Comparison of ENCODE assay signal across 2 cellular contexts in the genomic region with DNA sequence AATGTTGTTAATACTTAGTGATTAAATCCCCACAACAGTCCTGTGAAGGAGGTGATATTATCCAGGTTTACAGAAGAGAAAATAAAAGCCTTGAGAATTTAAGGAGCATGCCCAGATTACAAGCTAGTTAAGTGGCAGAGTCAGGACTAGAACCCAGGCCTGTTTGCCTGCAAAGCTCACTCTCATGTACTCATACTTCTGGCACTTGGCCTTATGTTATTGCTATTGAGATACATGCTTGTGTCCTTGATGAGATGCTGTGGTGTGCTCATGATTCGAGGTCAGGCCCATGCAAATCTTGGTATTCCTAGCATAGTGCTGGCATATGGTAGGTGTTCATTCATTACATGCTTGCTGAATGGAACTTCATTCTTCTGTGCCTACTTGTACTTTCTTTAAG.
TF ChIP-seq lines count a peak whose summit lies in the region.

No MANE protein-coding gene starts in this region.

TF ChIP-seq in HepG2, 621 proteins besides CTCF, POLR2A, EP300 and RAD21 (continues in another document):
- no peak for TF ChIP-seq ZNF574 (CRISPR knock-in tag; IDR thresholded peaks at IDR 0.05)
- no peak for TF ChIP-seq RFXAP (CRISPR knock-in tag; IDR thresholded peaks at IDR 0.05; ENCODE audit: borderline replicate concordance)
- TF ChIP-seq, protein P1, sequence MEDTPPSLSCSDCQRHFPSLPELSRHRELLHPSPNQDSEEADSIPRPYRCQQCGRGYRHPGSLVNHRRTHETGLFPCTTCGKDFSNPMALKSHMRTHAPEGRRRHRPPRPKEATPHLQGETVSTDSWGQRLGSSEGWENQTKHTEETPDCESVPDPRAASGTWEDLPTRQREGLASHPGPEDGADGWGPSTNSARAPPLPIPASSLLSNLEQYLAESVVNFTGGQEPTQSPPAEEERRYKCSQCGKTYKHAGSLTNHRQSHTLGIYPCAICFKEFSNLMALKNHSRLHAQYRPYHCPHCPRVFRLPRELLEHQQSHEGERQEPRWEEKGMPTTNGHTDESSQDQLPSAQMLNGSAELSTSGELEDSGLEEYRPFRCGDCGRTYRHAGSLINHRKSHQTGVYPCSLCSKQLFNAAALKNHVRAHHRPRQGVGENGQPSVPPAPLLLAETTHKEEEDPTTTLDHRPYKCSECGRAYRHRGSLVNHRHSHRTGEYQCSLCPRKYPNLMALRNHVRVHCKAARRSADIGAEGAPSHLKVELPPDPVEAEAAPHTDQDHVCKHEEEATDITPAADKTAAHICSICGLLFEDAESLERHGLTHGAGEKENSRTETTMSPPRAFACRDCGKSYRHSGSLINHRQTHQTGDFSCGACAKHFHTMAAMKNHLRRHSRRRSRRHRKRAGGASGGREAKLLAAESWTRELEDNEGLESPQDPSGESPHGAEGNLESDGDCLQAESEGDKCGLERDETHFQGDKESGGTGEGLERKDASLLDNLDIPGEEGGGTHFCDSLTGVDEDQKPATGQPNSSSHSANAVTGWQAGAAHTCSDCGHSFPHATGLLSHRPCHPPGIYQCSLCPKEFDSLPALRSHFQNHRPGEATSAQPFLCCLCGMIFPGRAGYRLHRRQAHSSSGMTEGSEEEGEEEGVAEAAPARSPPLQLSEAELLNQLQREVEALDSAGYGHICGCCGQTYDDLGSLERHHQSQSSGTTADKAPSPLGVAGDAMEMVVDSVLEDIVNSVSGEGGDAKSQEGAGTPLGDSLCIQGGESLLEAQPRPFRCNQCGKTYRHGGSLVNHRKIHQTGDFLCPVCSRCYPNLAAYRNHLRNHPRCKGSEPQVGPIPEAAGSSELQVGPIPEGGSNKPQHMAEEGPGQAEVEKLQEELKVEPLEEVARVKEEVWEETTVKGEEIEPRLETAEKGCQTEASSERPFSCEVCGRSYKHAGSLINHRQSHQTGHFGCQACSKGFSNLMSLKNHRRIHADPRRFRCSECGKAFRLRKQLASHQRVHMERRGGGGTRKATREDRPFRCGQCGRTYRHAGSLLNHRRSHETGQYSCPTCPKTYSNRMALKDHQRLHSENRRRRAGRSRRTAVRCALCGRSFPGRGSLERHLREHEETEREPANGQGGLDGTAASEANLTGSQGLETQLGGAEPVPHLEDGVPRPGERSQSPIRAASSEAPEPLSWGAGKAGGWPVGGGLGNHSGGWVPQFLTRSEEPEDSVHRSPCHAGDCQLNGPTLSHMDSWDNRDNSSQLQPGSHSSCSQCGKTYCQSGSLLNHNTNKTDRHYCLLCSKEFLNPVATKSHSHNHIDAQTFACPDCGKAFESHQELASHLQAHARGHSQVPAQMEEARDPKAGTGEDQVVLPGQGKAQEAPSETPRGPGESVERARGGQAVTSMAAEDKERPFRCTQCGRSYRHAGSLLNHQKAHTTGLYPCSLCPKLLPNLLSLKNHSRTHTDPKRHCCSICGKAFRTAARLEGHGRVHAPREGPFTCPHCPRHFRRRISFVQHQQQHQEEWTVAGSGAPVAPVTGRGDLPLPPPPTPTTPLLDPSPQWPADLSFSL (CRISPR knock-in tag; IDR thresholded peaks at IDR 0.05), result no peak
- TF ChIP-seq POLR2AphosphoS2 (IDR thresholded peaks at IDR 0.05; ENCODE audit: low read depth, low read length), result 0 out of 2 replicates have a peak, but pooled peaks have one; percentile 31
- TF ChIP-seq HNRNPH1 (optimal IDR thresholded peaks at IDR 0.05; ENCODE audit: low read depth, low read length), result no peak
- TF ChIP-seq POLR2G (IDR thresholded peaks at IDR 0.05; ENCODE audit: low read depth, low read length), result peak; percentile 26; the same call in 1 of the 2 replicates
- TF ChIP-seq SETDB1 (CRISPR knock-in tag; IDR thresholded peaks at IDR 0.05; ENCODE audit: borderline replicate concordance), result no peak
- no peak for TF ChIP-seq KAT7 (CRISPR knock-in tag; IDR thresholded peaks at IDR 0.05; ENCODE audit: borderline replicate concordance)
- TF ChIP-seq HOXD1 (CRISPR knock-in tag; IDR thresholded peaks at IDR 0.05), result no peak

TF ChIP-seq in endothelial cell of umbilical vein, 7 proteins besides CTCF, POLR2A, EP300 and RAD21:
- TF ChIP-seq GATA2 (IDR thresholded peaks at IDR 0.05; ENCODE audit: insufficient read depth, insufficient read length, low read depth, low read length), result no peak
- TF ChIP-seq POLR2AphosphoS5 (IDR thresholded peaks at IDR 0.05; ENCODE audit: insufficient read depth, low read depth, low read length), result no peak
- TF ChIP-seq FOS (IDR thresholded peaks at IDR 0.05; ENCODE audit: borderline replicate concordance, insufficient read depth, low read length), result no peak
- no peak for TF ChIP-seq MYC (IDR thresholded peaks at IDR 0.05; ENCODE audit: low read depth, low read length)
- no peak for TF ChIP-seq JUN (IDR thresholded peaks at IDR 0.05; ENCODE audit: borderline replicate concordance, insufficient read depth, insufficient read length, low read depth)
- no peak for TF ChIP-seq MAX (IDR thresholded peaks at IDR 0.05; ENCODE audit: insufficient read depth, insufficient read length)
- TF ChIP-seq EZH2 (IDR thresholded peaks at IDR 0.05; ENCODE audit: borderline replicate concordance, low read depth, low read length, severe bottlenecking), result no peak
